16 cellular contexts compared by ENCODE assay signal in the genomic region with DNA sequence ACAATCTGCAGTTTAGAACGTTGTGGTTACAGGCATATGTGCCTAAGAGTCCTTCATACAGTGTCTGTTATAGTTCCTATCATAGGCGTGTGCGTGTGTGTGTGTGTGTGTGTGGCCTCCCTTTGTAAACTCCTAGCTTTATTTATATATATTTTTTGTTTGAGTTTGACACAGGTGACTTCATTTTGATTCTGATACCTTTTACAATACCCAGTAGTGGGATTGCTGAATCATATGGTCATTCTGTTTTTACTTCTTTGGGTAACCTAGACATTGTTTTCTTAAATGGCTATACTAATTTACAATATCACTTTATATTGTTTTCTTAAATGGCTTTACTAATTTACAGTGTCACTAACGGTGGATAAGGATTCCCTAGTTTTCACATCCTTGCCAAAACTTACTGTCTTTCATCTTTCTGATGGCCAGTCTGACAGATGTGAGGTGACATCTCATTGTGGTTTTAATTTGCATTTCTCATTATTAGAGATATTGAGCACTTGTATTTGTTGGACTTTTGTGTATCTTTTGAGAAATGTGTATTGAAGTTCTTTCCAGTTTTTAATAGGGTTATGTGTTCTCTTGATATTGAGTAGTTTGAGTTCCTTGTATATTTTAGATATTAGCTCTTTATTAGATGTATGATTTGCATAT.
DNase-seq lines count a peak whose midpoint lies in the region; ATAC-seq, FAIRE-seq and TF ChIP-seq lines count a peak whose summit lies in the region.
"Had no signal": no experiment of that assay in that cellular context is flagged by ENCODE, and none has a peak within 500 bp of the region (broad histone marks: within the 10 kb centered on the region; RNA-seq: fewer than 3 reads in every experiment).

No MANE protein-coding gene starts in this region.

- intact Hi-C loops in posterior vena cava (cut with DNase I), result no loop called here

- TF ChIP-seq POLR2A in GM18505 (IDR thresholded peaks at IDR 0.05; ENCODE audit: borderline replicate concordance, extremely low read depth, insufficient read depth, insufficient read length), result no peak

- no peak for DNase-seq in NOMO-1 treated with DMSO at 0.1 percent for 48 hours (lab: John Stamatoyannopoulos, UW; ENCODE audit: unreplicated experiment)
- no peak for DNase-seq in D721Med (ENCODE audit: insufficient read length, low spot score)
- DNase-seq in activated effector memory CD4-positive, alpha-beta T cell treated with Interleukin-2 at 50 U/mL for 16 hours, result no peak
- no peak for DNase-seq in posterior vena cava (ENCODE audit: low spot score)
- DNase-seq: activated CD8-positive, alpha-beta T cell treated with anti-CD3 and anti-CD28 coated beads for 36 hours; activated naive CD4-positive, alpha-beta T cell; CD4-positive, alpha-beta memory T cell; left lung; naive B cell; NCI-H2171; SHP77 had no signal

- no peak for FAIRE-seq in D721Med (lab: Jason Lieb, UNC)

- no peak for TF ChIP-seq CTCF in D721Med (IDR thresholded peaks at IDR 0.05; ENCODE audit: insufficient read depth, missing control alignments)

- ATAC-seq in GM18505 (IDR thresholded peaks at IDR 0.05; ENCODE audit: unreplicated experiment) (peak; percentile 79), GM19397 (IDR thresholded peaks at IDR 0.05; ENCODE audit: unreplicated experiment) (peak; percentile 57), HG02642 (IDR thresholded peaks at IDR 0.05; ENCODE audit: poor library complexity, unreplicated experiment) (peak; percentile 78), HG03280 (IDR thresholded peaks at IDR 0.05; ENCODE audit: unreplicated experiment) (peak; percentile 71)
- ATAC-seq: activated CD8-positive, alpha-beta T cell treated with anti-CD3 and anti-CD28 coated beads for 36 hours; HCT116; left lung had no signal
